In genomic region chr9:35728041-35728971, GRCh38 we compare ENCODE assay signal across 8 cellular contexts. TPM values are rescaled to one million over a fixed set of nuclear protein-coding genes. Genes with fewer than 3 reads are reported as not detected.
A peak's percentile ranks its signal among the peaks of the same experiment; 100 is the strongest.
DNase-seq lines count a peak whose midpoint lies in the region; TF ChIP-seq lines count a peak whose summit lies in the region.

No MANE protein-coding gene starts in this region.

- BruUV-seq in A673 (replicated peaks; lab: Mats Ljungman, UMichigan): no TSS peak

- DNase-seq in A673 (ENCODE audit: low spot score) (no peak), GM19238 (ENCODE audit: insufficient read length, low spot score) (peak; percentile 61), SIG-M5 (lab: John Stamatoyannopoulos, UW) (peak; percentile 11), epidermal melanocyte (ENCODE audit: insufficient read length, low spot score) (peak; percentile 70), mucosa of gallbladder (ENCODE audit: low spot score) (peak; percentile 70), tibial artery (peak; percentile 90 to 95), NCI-H2196 treated with DMSO at 0.1 percent for 48 hours (lab: John Stamatoyannopoulos, UW; ENCODE audit: unreplicated experiment) (no peak), inferior parietal cortex (ENCODE audit: extremely low spot score) (no peak)

- H3K36me3 ChIP-seq in A673 (ENCODE audit: insufficient read depth, low read length, poor library complexity, severe bottlenecking) (peaks cover 16% of the 10 kb centered on the region), tibial artery (peaks cover 23 to 33% (median 24%) of the 10 kb centered on the region in 3 donors)

- no peaks in the 10 kb centered on the region for H3K9me3 ChIP-seq in A673 (ENCODE audit: low read depth, low read length, poor library complexity, severe bottlenecking)
- no peaks in the 10 kb centered on the region for H3K9me3 ChIP-seq in tibial artery

- H3K27ac ChIP-seq in A673 (ENCODE audit: low read depth, low read length, poor library complexity, severe bottlenecking) (peak overlapping the region; percentile 59), tibial artery (peak overlapping the region; percentile 92 to 99)

- H3K4me1 ChIP-seq in A673 (ENCODE audit: insufficient read depth, low read length, poor library complexity, severe bottlenecking): peaks cover 21% of the 10 kb centered on the region
- H3K4me1 ChIP-seq in tibial artery: peaks cover 0 to 66% (median 54%) of the 10 kb centered on the region in 4 donors

- intact Hi-C loops in A673 (cut with micrococcal nuclease; ENCODE audit: unreplicated experiment) (no loop called here), tibial artery (cut with DNase I; ENCODE audit: low total_unique reads) (loop anchor here (1.0 to 5.0 kb wide), 2 partner anchors 36 to 70 kb away; partner anchors contain the start of genes CCDC107 and RMRP)

- H3K27me3 ChIP-seq in A673 (replicated peaks; ENCODE audit: insufficient read depth, low read depth, low read length, poor library complexity): no peaks in the 10 kb centered on the region
- no peaks in the 10 kb centered on the region for H3K27me3 ChIP-seq in tibial artery

- no peak for TF ChIP-seq CTCF in A673 (conservative IDR thresholded peaks at IDR 0.05; ENCODE audit: low read depth, low read length)
- no peak for TF ChIP-seq CTCF in tibial artery (IDR thresholded peaks at IDR 0.05)

- H3K4me3 ChIP-seq in A673 (ENCODE audit: low read depth, low read length, poor library complexity, severe bottlenecking): no peak overlapping the region
- H3K4me3 ChIP-seq in tibial artery: peak overlapping the region; percentile 65 to 93

- POLR2A ChIA-PET in A673 (lab: Charles Lee; ENCODE audit: low non-redundant PET): interaction anchor here (0.5 kb wide), 1 partner anchor 1732 kb away, joined by 6 read pairs; no protein-coding TSS in a partner anchor

- CTCF ChIA-PET in A673 (lab: Charles Lee): interaction anchor here (0.6 kb wide), 1 partner anchor 18 kb away, joined by 3 read pairs; no protein-coding TSS in a partner anchor

RNA-seq across cellular contexts. Expression of gene TLN1, which starts 3.7 kb away (rescaled TPM):
- total RNA-seq in A673 (2021): 173 and 178 TPM in 2 replicates
- total RNA-seq in mucosa of gallbladder: 482 TPM

RNA-seq across cellular contexts. Expression of gene CREB3, which starts 4.2 kb away (rescaled TPM):
- total RNA-seq in A673 (2021) (27.6 and 29.1 TPM in 2 replicates), mucosa of gallbladder (48.1 TPM)

RNA-seq across cellular contexts. Expression of gene GBA2, which starts 20.7 kb away (rescaled TPM):
- total RNA-seq in A673 (2021) (67.6 and 70.5 TPM in 2 replicates), mucosa of gallbladder (161 TPM)

RNA-seq across cellular contexts. Expression of gene RGP1, which starts 20.8 kb away (rescaled TPM):
- total RNA-seq in A673 (2021): 21.9 and 26.3 TPM in 2 replicates
- 36.6 TPM for total RNA-seq in mucosa of gallbladder

RNA-seq across cellular contexts. Expression of gene MSMP, which starts 25.8 kb away (rescaled TPM):
- total RNA-seq in A673 (2021) (not detected in 2 replicates), mucosa of gallbladder (1.1 TPM)

Comparison
In these comparisons a context has a peak if more than half of its experiments do, and no peak if none do; other contexts are left out.
1. DNase-seq: peak in GM19238 (single experiment), SIG-M5 (single experiment), epidermal melanocyte (single experiment), mucosa of gallbladder (single experiment) and tibial artery (2 of 2); none in A673 (single experiment), NCI-H2196 treated with DMSO at 0.1 percent for 48 hours (single experiment) and inferior parietal cortex (single experiment).